In the genomic region with DNA sequence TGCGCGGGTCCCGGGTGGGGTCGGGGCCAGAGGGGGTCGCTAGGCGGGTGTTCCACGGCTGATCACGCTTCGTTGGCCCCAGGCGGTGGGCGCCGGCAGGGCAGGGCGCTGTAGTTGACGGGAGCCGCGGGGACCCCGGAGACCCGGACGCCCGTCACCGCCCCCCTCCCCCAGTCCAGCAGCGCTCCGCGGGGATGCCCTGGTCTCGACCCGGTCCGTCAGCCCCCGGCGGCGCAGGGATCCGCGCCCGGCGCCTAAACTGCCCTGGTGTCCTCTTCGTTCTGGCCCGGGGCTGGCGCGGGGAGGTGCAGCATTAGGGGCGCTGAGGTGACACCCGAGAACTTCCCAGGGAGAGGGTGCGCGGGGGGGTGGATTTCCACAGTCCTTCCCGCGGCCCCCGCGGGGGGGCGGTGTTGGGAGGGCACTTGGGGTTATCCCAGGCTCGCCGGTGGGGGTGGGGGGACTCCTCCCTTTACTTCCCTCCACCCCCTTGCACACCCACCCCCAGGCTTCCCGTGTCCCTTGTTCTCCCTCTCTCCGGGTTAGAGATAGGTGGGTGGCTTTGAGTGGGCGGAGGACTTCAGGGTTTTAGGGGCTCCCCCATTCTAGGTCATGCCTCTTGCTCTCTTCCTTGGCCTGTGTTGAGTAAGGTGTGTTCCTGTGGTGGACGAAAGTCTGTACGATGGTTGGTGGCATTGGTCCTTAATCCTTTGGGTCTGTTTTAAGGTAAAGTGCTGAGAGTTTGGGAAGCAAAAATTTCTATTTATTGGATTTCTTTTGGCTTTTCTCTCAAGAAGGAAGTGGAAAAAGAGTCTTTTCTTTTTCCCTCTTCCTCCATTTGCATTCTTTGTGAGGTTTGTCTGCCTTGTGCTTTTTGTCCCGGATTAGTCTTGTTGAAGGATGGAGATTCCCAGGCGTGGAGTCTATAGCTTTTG, we compare ENCODE assay signal across 1 cellular context.
TF ChIP-seq lines count a peak whose summit lies in the region.

No MANE protein-coding gene starts in this region.

TF ChIP-seq in HEK293, 187 proteins besides CTCF, POLR2A, EP300 and RAD21 (continued from another document and continues in another):
- TF ChIP-seq, protein P1, sequence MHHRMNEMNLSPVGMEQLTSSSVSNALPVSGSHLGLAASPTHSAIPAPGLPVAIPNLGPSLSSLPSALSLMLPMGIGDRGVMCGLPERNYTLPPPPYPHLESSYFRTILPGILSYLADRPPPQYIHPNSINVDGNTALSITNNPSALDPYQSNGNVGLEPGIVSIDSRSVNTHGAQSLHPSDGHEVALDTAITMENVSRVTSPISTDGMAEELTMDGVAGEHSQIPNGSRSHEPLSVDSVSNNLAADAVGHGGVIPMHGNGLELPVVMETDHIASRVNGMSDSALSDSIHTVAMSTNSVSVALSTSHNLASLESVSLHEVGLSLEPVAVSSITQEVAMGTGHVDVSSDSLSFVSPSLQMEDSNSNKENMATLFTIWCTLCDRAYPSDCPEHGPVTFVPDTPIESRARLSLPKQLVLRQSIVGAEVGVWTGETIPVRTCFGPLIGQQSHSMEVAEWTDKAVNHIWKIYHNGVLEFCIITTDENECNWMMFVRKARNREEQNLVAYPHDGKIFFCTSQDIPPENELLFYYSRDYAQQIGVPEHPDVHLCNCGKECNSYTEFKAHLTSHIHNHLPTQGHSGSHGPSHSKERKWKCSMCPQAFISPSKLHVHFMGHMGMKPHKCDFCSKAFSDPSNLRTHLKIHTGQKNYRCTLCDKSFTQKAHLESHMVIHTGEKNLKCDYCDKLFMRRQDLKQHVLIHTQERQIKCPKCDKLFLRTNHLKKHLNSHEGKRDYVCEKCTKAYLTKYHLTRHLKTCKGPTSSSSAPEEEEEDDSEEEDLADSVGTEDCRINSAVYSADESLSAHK (tag by site-specific recombination; IDR thresholded peaks at IDR 0.05): no peak
- TF ChIP-seq ZNF707 (tag by site-specific recombination; IDR thresholded peaks at IDR 0.05) (no peak), ZNF133 (tag by site-specific recombination; IDR thresholded peaks at IDR 0.05) (no peak), ZNF324 (tag by site-specific recombination; IDR thresholded peaks at IDR 0.05) (no peak), ZNF24 (tag by site-specific recombination; IDR thresholded peaks at IDR 0.05) (no peak), ZNF214 (tag by site-specific recombination; IDR thresholded peaks at IDR 0.05; ENCODE audit: borderline replicate concordance) (no peak), ZNF354C (tag by site-specific recombination; IDR thresholded peaks at IDR 0.05; ENCODE audit: borderline replicate concordance, low read depth) (no peak), ZNF155 (tag by site-specific recombination; IDR thresholded peaks at IDR 0.05) (no peak), ZBTB1 (tag by site-specific recombination; IDR thresholded peaks at IDR 0.05) (no peak), ZNF791 (tag by site-specific recombination; IDR thresholded peaks at IDR 0.05) (no peak), HOXD13 (CRISPR knock-in tag; IDR thresholded peaks at IDR 0.05; ENCODE audit: borderline replicate concordance) (no peak), ZNF26 (tag by site-specific recombination; IDR thresholded peaks at IDR 0.05) (no peak), ZBTB17 (tag by site-specific recombination; IDR thresholded peaks at IDR 0.05) (peak; percentile 18; the same call in 1 of the 2 replicates), ZNF549 (tag by site-specific recombination; IDR thresholded peaks at IDR 0.05) (no peak), ZNF521 (tag by site-specific recombination; IDR thresholded peaks at IDR 0.05) (no peak), ZNF624 (tag by site-specific recombination; IDR thresholded peaks at IDR 0.05) (no peak), ZBTB11 (tag by site-specific recombination; conservative IDR thresholded peaks at IDR 0.05; ENCODE audit: low read depth) (0 out of 2 replicates have a peak, but pooled peaks have one; percentile 14), ZBTB20 (tag by site-specific recombination; IDR thresholded peaks at IDR 0.05) (peak; percentile 51; the same call in 1 of the 2 replicates), ZNF670 (tag by site-specific recombination; IDR thresholded peaks at IDR 0.05; ENCODE audit: low read depth) (no peak), ZEB2 (tag by site-specific recombination; IDR thresholded peaks at IDR 0.05) (0 out of 2 replicates have a peak, but pooled peaks have one; percentile 62), KLF7 (tag by site-specific recombination; IDR thresholded peaks at IDR 0.05; ENCODE audit: borderline replicate concordance) (peak; percentile 21; the same call in 1 of the 2 replicates), ZNF221 (tag by site-specific recombination; IDR thresholded peaks at IDR 0.05; ENCODE audit: borderline replicate concordance) (no peak), ZNF394 (tag by site-specific recombination; IDR thresholded peaks at IDR 0.05; ENCODE audit: borderline replicate concordance) (no peak), OSR2 (tag by site-specific recombination; IDR thresholded peaks at IDR 0.05) (no peak), BCL11A (tag by site-specific recombination; IDR thresholded peaks at IDR 0.05; ENCODE audit: low read depth) (no peak), ZFP41 (tag by site-specific recombination; IDR thresholded peaks at IDR 0.05; ENCODE audit: borderline replicate concordance) (no peak), ZXDB (tag by site-specific recombination; IDR thresholded peaks at IDR 0.05) (0 out of 2 replicates have a peak, but pooled peaks have one; percentile 30), SCRT2 (tag by site-specific recombination; IDR thresholded peaks at IDR 0.05) (no peak), ZNF76 (tag by site-specific recombination; IDR thresholded peaks at IDR 0.05; ENCODE audit: borderline replicate concordance, low read depth) (peak; percentile 49; the same call in 1 of the 2 replicates), GLI2 (tag by site-specific recombination; IDR thresholded peaks at IDR 0.05; ENCODE audit: borderline replicate concordance, low read depth) (no peak), ZNF473 (tag by site-specific recombination; IDR thresholded peaks at IDR 0.05) (no peak), GLIS1 (tag by site-specific recombination; IDR thresholded peaks at IDR 0.05) (peak; percentile 57; the same call in 1 of the 2 replicates), KLF1 (tag by site-specific recombination; IDR thresholded peaks at IDR 0.05) (no peak), ZNF23 (tag by site-specific recombination; IDR thresholded peaks at IDR 0.05; ENCODE audit: borderline replicate concordance) (no peak), ZFP37 (tag by site-specific recombination; IDR thresholded peaks at IDR 0.05) (no peak), MEIS1 (CRISPR knock-in tag; IDR thresholded peaks at IDR 0.05; ENCODE audit: borderline replicate concordance) (no peak)
- TF ChIP-seq, protein P2, sequence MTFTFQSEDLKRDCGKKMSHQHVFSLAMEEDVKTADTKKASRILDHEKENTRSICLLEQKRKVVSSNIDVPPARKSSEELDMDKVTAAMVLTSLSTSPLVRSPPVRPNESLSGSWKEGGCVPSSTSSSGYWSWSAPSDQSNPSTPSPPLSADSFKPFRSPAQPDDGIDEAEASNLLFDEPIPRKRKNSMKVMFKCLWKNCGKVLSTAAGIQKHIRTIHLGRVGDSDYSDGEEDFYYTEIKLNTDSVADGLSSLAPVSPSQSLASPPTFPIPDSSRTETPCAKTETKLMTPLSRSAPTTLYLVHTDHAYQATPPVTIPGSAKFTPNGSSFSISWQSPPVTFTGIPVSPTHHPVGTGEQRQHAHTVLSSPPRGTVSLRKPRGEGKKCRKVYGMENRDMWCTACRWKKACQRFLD (tag by site-specific recombination; IDR thresholded peaks at IDR 0.05): no peak
- TF ChIP-seq, protein P3, sequence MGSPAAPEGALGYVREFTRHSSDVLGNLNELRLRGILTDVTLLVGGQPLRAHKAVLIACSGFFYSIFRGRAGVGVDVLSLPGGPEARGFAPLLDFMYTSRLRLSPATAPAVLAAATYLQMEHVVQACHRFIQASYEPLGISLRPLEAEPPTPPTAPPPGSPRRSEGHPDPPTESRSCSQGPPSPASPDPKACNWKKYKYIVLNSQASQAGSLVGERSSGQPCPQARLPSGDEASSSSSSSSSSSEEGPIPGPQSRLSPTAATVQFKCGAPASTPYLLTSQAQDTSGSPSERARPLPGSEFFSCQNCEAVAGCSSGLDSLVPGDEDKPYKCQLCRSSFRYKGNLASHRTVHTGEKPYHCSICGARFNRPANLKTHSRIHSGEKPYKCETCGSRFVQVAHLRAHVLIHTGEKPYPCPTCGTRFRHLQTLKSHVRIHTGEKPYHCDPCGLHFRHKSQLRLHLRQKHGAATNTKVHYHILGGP (tag by site-specific recombination; IDR thresholded peaks at IDR 0.05): no peak
- TF ChIP-seq, protein P4, sequence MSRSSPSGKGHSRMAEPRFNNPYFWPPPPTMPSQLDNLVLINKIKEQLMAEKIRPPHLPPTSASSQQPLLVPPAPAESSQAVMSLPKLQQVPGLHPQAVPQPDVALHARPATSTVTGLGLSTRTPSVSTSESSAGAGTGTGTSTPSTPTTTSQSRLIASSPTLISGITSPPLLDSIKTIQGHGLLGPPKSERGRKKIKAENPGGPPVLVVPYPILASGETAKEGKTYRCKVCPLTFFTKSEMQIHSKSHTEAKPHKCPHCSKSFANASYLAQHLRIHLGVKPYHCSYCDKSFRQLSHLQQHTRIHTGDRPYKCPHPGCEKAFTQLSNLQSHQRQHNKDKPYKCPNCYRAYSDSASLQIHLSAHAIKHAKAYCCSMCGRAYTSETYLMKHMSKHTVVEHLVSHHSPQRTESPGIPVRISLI (tag by site-specific recombination; IDR thresholded peaks at IDR 0.05): no peak
- TF ChIP-seq, protein P5, sequence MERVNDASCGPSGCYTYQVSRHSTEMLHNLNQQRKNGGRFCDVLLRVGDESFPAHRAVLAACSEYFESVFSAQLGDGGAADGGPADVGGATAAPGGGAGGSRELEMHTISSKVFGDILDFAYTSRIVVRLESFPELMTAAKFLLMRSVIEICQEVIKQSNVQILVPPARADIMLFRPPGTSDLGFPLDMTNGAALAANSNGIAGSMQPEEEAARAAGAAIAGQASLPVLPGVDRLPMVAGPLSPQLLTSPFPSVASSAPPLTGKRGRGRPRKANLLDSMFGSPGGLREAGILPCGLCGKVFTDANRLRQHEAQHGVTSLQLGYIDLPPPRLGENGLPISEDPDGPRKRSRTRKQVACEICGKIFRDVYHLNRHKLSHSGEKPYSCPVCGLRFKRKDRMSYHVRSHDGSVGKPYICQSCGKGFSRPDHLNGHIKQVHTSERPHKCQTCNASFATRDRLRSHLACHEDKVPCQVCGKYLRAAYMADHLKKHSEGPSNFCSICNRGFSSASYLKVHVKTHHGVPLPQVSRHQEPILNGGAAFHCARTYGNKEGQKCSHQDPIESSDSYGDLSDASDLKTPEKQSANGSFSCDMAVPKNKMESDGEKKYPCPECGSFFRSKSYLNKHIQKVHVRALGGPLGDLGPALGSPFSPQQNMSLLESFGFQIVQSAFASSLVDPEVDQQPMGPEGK (tag by site-specific recombination; IDR thresholded peaks at IDR 0.05): peak; percentile 79
- TF ChIP-seq, protein P6, sequence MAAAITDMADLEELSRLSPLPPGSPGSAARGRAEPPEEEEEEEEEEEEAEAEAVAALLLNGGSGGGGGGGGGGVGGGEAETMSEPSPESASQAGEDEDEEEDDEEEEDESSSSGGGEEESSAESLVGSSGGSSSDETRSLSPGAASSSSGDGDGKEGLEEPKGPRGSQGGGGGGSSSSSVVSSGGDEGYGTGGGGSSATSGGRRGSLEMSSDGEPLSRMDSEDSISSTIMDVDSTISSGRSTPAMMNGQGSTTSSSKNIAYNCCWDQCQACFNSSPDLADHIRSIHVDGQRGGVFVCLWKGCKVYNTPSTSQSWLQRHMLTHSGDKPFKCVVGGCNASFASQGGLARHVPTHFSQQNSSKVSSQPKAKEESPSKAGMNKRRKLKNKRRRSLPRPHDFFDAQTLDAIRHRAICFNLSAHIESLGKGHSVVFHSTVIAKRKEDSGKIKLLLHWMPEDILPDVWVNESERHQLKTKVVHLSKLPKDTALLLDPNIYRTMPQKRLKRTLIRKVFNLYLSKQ (tag by site-specific recombination; IDR thresholded peaks at IDR 0.05; ENCODE audit: borderline replicate concordance): no peak
- TF ChIP-seq, protein P7, sequence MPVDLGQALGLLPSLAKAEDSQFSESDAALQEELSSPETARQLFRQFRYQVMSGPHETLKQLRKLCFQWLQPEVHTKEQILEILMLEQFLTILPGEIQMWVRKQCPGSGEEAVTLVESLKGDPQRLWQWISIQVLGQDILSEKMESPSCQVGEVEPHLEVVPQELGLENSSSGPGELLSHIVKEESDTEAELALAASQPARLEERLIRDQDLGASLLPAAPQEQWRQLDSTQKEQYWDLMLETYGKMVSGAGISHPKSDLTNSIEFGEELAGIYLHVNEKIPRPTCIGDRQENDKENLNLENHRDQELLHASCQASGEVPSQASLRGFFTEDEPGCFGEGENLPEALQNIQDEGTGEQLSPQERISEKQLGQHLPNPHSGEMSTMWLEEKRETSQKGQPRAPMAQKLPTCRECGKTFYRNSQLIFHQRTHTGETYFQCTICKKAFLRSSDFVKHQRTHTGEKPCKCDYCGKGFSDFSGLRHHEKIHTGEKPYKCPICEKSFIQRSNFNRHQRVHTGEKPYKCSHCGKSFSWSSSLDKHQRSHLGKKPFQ (tag by site-specific recombination; IDR thresholded peaks at IDR 0.05): no peak
